Comparison of ENCODE assay signal across 10 cellular contexts in the genomic region with DNA sequence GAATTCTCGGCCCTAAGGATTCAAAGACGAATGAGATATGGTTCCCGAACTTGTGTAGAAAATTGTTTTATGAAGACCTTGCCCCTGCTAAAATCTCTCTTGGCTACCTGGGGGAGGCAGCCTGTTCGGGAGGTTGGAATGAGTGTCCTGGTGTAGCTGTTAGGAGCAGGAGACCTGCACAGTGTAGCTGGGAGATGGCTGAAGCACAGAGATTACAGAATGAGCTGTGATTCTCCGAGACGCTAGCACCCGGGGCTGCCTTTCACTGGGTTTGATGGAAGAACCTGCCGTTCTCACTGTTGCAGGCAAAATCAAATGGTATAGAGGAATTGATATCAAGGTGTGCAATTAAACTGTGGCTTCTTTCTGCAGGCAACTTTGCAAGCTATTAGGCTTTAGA.
DNase-seq lines count a peak whose midpoint lies in the region; ATAC-seq, FAIRE-seq and TF ChIP-seq lines count a peak whose summit lies in the region.
"Had no signal": no experiment of that assay in that cellular context is flagged by ENCODE, and none has a peak within 500 bp of the region (broad histone marks: within the 10 kb centered on the region; RNA-seq: fewer than 3 reads in every experiment).

No MANE protein-coding gene starts in this region.

- H3K9me3 Mint-ChIP-seq in activated T-helper 17 cell treated with anti-CD3 and anti-CD28 coated beads, Interleukin-2, amount 50 U/mL, for 72 hours: no peaks in the 10 kb centered on the region

- H3K36me3 ChIP-seq in ES-I3 (ENCODE audit: insufficient read depth, low read length) (no peaks in the 10 kb centered on the region), lower lobe of right lung (no peaks in the 10 kb centered on the region), gastroesophageal sphincter (no peaks in the 10 kb centered on the region)
- H3K36me3 ChIP-seq: gastrocnemius medialis, thyroid gland had no signal

- H3K27ac ChIP-seq in A549 (peak overlapping the region in 1 of 2 experiments; percentile 91; a peak in 2 of 6 replicates), lower lobe of right lung (peak overlapping the region; percentile 68), gastroesophageal sphincter (no peak overlapping the region)
- H3K27ac ChIP-seq: thyroid gland had no signal

- TF ChIP-seq RAD21 in A549 (conservative IDR thresholded peaks at IDR 0.05 in 1 of 2, IDR thresholded peaks at IDR 0.05 in 1 of 2): no peak

- no peak for TF ChIP-seq POLR2A in A549 (IDR thresholded peaks at IDR 0.05; ENCODE audit: low read length)
- no peak for TF ChIP-seq POLR2A in gastroesophageal sphincter (IDR thresholded peaks at IDR 0.05)

- no peaks in the 10 kb centered on the region for H3K36me3 Mint-ChIP-seq in activated T-helper 17 cell treated with anti-CD3 and anti-CD28 coated beads, Interleukin-2, amount 50 U/mL, for 72 hours (ENCODE audit: low read depth)

- peak overlapping the region; percentile 42; the same call in 1 of the 2 replicates for H3K9ac ChIP-seq in ES-I3 (ENCODE audit: low read depth, low read length)

- H3K4me2 ChIP-seq in A549: peak overlapping the region; percentile 90

- H3K9me3 ChIP-seq in A549: no peaks in the 10 kb centered on the region
- H3K9me3 ChIP-seq in ES-I3 (ENCODE audit: control insufficient read depth, insufficient read depth, low read length): no peaks in the 10 kb centered on the region
- H3K9me3 ChIP-seq in lower lobe of right lung: no peaks in the 10 kb centered on the region
- no peaks in the 10 kb centered on the region for H3K9me3 ChIP-seq in gastroesophageal sphincter
- H3K9me3 ChIP-seq: gastrocnemius medialis, thyroid gland had no signal

- H3K27me3 ChIP-seq in lower lobe of right lung (ENCODE audit: low read depth) (no peaks in the 10 kb centered on the region), gastroesophageal sphincter (no peaks in the 10 kb centered on the region)
- H3K27me3 ChIP-seq: gastrocnemius medialis, thyroid gland had no signal

- no peaks in the 10 kb centered on the region for H3K27me3 Mint-ChIP-seq in activated T-helper 17 cell treated with anti-CD3 and anti-CD28 coated beads, Interleukin-2, amount 50 U/mL, for 72 hours

- ATAC-seq in A549 (peak in 1 of 2 experiments; percentile 25; a peak in 3 of 6 replicates), lower lobe of right lung (no peak), HG03520 (IDR thresholded peaks at IDR 0.05; ENCODE audit: unreplicated experiment) (no peak), gastroesophageal sphincter (no peak)
- ATAC-seq in activated T-helper 17 cell treated with anti-CD3 and anti-CD28 coated beads, Interleukin-2, amount 50 U/mL, for 72 hours (replicated peaks): no peak

- H3K4me3 Mint-ChIP-seq in activated T-helper 17 cell treated with anti-CD3 and anti-CD28 coated beads, Interleukin-2, amount 50 U/mL, for 72 hours: peak overlapping the region; percentile 18

- CTCF ChIA-PET in A549 (lab: Yijun Ruan, JAX): interaction anchor here (0.6 kb wide), 1 partner anchor 35 kb away, joined by 3 read pairs; no protein-coding TSS in a partner anchor

- POLR2A ChIA-PET in A549 (lab: Yijun Ruan, JAX): interaction anchor here (1.2 kb wide), 1 partner anchor 29 kb away, joined by 6 read pairs; no protein-coding TSS in a partner anchor

- H3K4me1 ChIP-seq in A549 (peaks cover 30% of the 10 kb centered on the region), ES-I3 (ENCODE audit: insufficient read depth, low read length) (peaks cover 11% of the 10 kb centered on the region), lower lobe of right lung (peaks cover 48% of the 10 kb centered on the region), gastroesophageal sphincter (peaks cover 0 to 47% (median 12%) of the 10 kb centered on the region in 3 donors)

- TF ChIP-seq EP300 in A549 (IDR thresholded peaks at IDR 0.05) (no peak), gastroesophageal sphincter (IDR thresholded peaks at IDR 0.05) (no peak)

- 69% methylated on average over 6 of the region's 8 CpGs for WGBS in A549 (ENCODE audit: missing lambda C conversion rate)
- 82 to 87% methylated on average over 4 to 8 of the region's 8 CpGs for WGBS in gastroesophageal sphincter (ENCODE audit: low coverage in 1 of 2), 2 donors

- H3K27ac Mint-ChIP-seq in activated T-helper 17 cell treated with anti-CD3 and anti-CD28 coated beads, Interleukin-2, amount 50 U/mL, for 72 hours: peak overlapping the region; percentile 23

- intact Hi-C loops in lower lobe of right lung (cut with DNase I): no loop called here

- peaks cover 20% of the 10 kb centered on the region for H3K4me1 Mint-ChIP-seq in activated T-helper 17 cell treated with anti-CD3 and anti-CD28 coated beads, Interleukin-2, amount 50 U/mL, for 72 hours

- no peak for FAIRE-seq in A549 (lab: Jason Lieb, UNC)

- H3K4me3 ChIP-seq in A549 (peak overlapping the region; percentile 42; the same call in 2 of the 3 replicates), lower lobe of right lung (peak overlapping the region; percentile 42), gastroesophageal sphincter (no peak overlapping the region)
- H3K4me3 ChIP-seq: thyroid gland had no signal

- no peak for TF ChIP-seq CTCF in A549 (IDR thresholded peaks at IDR 0.05)
- no peak for TF ChIP-seq CTCF in lower lobe of right lung (IDR thresholded peaks at IDR 0.05)
- no peak for TF ChIP-seq CTCF in gastroesophageal sphincter (IDR thresholded peaks at IDR 0.05)

- DNase-seq in A549 (ENCODE audit: low read depth in 1 of 2, low spot score in 1 of 2) (no peak), lower lobe of right lung (no peak), RPMI8226 (no peak)
- no peak for DNase-seq in stimulated activated CD4-positive, alpha-beta T cell treated with anti-CD3 and anti-CD28 coated beads, Interleukin-12 subunit alpha, Interleukin-12 subunit beta, amount 100 ng/mL, for 4 hours
- DNase-seq: gastrocnemius medialis had no signal

TF ChIP-seq in A549, 52 proteins besides CTCF, POLR2A, EP300 and RAD21:
- TF ChIP-seq HOXB13 (CRISPR knock-in tag; IDR thresholded peaks at IDR 0.05; ENCODE audit: low read depth): no peak
- TF ChIP-seq, protein P1, sequence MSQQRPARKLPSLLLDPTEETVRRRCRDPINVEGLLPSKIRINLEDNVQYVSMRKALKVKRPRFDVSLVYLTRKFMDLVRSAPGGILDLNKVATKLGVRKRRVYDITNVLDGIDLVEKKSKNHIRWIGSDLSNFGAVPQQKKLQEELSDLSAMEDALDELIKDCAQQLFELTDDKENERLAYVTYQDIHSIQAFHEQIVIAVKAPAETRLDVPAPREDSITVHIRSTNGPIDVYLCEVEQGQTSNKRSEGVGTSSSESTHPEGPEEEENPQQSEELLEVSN (IDR thresholded peaks at IDR 0.05; ENCODE audit: borderline replicate concordance, low read depth): no peak
- TF ChIP-seq HDAC2 (IDR thresholded peaks at IDR 0.05): no peak
- no peak for TF ChIP-seq KDM1A (IDR thresholded peaks at IDR 0.05; ENCODE audit: low read depth)
- no peak for TF ChIP-seq CEBPB (IDR thresholded peaks at IDR 0.05)
- no peak for TF ChIP-seq HEYL (CRISPR knock-in tag; IDR thresholded peaks at IDR 0.05)

Comparison
In these comparisons a context has a peak if more than half of its experiments do, and no peak if none do; other contexts are left out.
1. H3K4me3 ChIP-seq: peak in A549 (single experiment) and lower lobe of right lung (single experiment); none in gastroesophageal sphincter (0 of 2).